In genomic region chr6:150243620-150244314, GRCh38 we compare ENCODE assay signal across 24 cellular contexts.
"Had no signal": no experiment of that assay in that cellular context is flagged by ENCODE, and none has a peak within 500 bp of the region (broad histone marks: within the 10 kb centered on the region; RNA-seq: fewer than 3 reads in every experiment).

No MANE protein-coding gene starts in this region.

- FAIRE-seq: endometrium had no signal

- H3K27me3 Mint-ChIP-seq: brain had no signal

- H3K36me3 Mint-ChIP-seq: mesothelial cell of epicardium had no signal

- H3K4me1 Mint-ChIP-seq: activated CD4-positive, alpha-beta memory T cell treated with anti-CD3 and anti-CD28 coated beads, Interleukin-2, amount 10 ng/mL, durations not matched to agents 7 days and 5 days; brain; mesothelial cell of epicardium; naive thymus-derived CD8-positive, alpha-beta T cell had no signal

- H3K9me3 ChIP-seq: prostate gland, thyroid gland had no signal

- DNase-seq: activated CD4-positive, alpha-beta memory T cell treated with anti-CD3 and anti-CD28 coated beads, Interleukin-2, amount 10 ng/mL, durations not matched to agents 7 days and 5 days; activated CD4-positive, alpha-beta T cell treated with anti-CD3 and anti-CD28 coated beads, Interleukin-2, amount 10 ng/mL, durations not matched to agents 24 days and 14 days; activated effector memory CD4-positive, alpha-beta T cell treated with Interleukin-2 at 50 U/mL for 16 hours; activated naive CD4-positive, alpha-beta T cell treated with anti-CD3 and anti-CD28 coated beads for 36 hours; activated T-cell treated with anti-CD3 and anti-CD28 coated beads, Interleukin-2, amount 50 U/mL, for 72 hours; anterior cingulate cortex; effector CD4-positive, alpha-beta T cell; foreskin keratinocyte; kidney glomerular epithelial cell; left ventricle myocardium inferior; naive thymus-derived CD8-positive, alpha-beta T cell; stimulated activated CD4-positive, alpha-beta T cell treated with anti-CD3 and anti-CD28 coated beads, Interleukin-1b, Interleukin-23, amount 100 ng/mL, for 48 hours; substantia nigra; thyroid gland had no signal

- H3K27me3 ChIP-seq: foreskin keratinocyte, right atrium auricular region, thyroid gland had no signal

- H3K27ac ChIP-seq: foreskin keratinocyte, left ventricle myocardium inferior, prostate gland, right atrium auricular region, thyroid gland, VCaP had no signal

- H3K36me3 ChIP-seq: prostate gland, right atrium auricular region, thyroid gland had no signal

- H3K4me1 ChIP-seq: foreskin keratinocyte, left ventricle myocardium inferior, prostate gland, right atrium auricular region had no signal

- ATAC-seq: activated CD4-positive, CD25-positive, alpha-beta regulatory T cell treated with anti-CD3 and anti-CD28 coated beads, Interleukin-2, amount 50 U/mL, for 24 hours; activated T-cell treated with anti-CD3 and anti-CD28 coated beads, Interleukin-2, amount 50 U/mL, for 72 hours; foreskin keratinocyte; naive thymus-derived CD8-positive, alpha-beta T cell had no signal

- H3K27ac Mint-ChIP-seq: activated CD4-positive, alpha-beta memory T cell treated with anti-CD3 and anti-CD28 coated beads, Interleukin-2, amount 10 ng/mL, durations not matched to agents 7 days and 5 days; activated CD4-positive, alpha-beta T cell treated with anti-CD3 and anti-CD28 coated beads, Interleukin-2, amount 10 ng/mL, durations not matched to agents 24 days and 14 days; activated naive CD4-positive, alpha-beta T cell treated with anti-CD3 and anti-CD28 coated beads for 36 hours; activated T-cell treated with anti-CD3 and anti-CD28 coated beads, Interleukin-2, amount 50 U/mL, for 72 hours; brain; dendritic cell treated with granulocyte-macrophage colony-stimulating factor and Interleukin-4, amounts not matched to agents 40 ng/mL and 50 ng/mL, for 4 days; mesothelial cell of epicardium; naive thymus-derived CD8-positive, alpha-beta T cell; stimulated activated naive CD8-positive, alpha-beta T cell treated with anti-CD3 and anti-CD28 coated beads, Interleukin-15, Interleukin-2, amounts not matched to agents 100 ng/mL and 50 ng/mL, for 24 hours; T-helper 2 cell treated with Interferon-gamma antibody and Interleukin-4, amounts not matched to agents 5 μg/mL and 100 μg/mL, for 36 hours had no signal

- H3K4me3 Mint-ChIP-seq: activated CD4-positive, alpha-beta memory T cell treated with anti-CD3 and anti-CD28 coated beads, Interleukin-2, amount 10 ng/mL, durations not matched to agents 7 days and 5 days; activated CD4-positive, alpha-beta T cell treated with anti-CD3 and anti-CD28 coated beads, Interleukin-2, amount 10 ng/mL, durations not matched to agents 24 days and 14 days; activated naive CD4-positive, alpha-beta T cell treated with anti-CD3 and anti-CD28 coated beads for 36 hours; activated T-cell treated with anti-CD3 and anti-CD28 coated beads, Interleukin-2, amount 50 U/mL, for 72 hours; brain; dendritic cell treated with granulocyte-macrophage colony-stimulating factor and Interleukin-4, amounts not matched to agents 40 ng/mL and 50 ng/mL, for 4 days; mesothelial cell of epicardium; naive thymus-derived CD8-positive, alpha-beta T cell; stimulated activated naive CD8-positive, alpha-beta T cell treated with anti-CD3 and anti-CD28 coated beads, Interleukin-15, Interleukin-2, amounts not matched to agents 100 ng/mL and 50 ng/mL, for 24 hours; T-helper 2 cell treated with Interferon-gamma antibody and Interleukin-4, amounts not matched to agents 5 μg/mL and 100 μg/mL, for 36 hours had no signal

- H3K4me3 ChIP-seq: left ventricle myocardium inferior, prostate gland, right atrium auricular region, thyroid gland had no signal
